In the genomic region with DNA sequence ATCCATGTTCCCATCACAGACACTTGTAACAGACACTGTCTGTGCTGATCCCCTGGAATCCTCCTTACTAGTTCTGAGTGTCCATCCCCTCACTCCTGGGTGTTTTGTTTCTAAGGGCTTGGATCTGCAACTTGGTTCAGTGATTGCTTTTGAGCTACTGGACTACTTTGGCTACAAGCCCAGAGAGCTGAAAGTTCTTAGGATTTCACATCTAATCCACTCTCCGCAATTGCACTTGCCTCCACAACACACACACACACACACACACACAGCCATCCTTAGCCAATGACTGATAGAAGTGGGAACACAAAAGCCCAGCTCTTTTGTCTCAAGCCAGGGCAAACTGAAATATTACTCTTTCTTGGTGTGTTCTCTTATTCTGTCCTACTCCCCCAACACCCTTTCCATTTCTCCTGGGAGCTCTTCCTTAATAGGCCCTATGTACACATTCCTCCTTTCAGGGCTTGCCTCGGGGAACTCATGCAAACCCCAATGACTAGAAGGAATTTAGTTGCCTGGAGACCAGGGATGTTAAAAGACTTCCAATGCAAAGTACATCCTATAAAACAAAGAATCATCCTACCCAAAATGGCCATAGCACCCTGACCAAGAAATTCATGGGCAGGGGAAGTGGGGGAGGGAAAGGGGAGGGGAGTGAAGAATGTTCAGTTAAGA, we compare ENCODE assay signal across 20 cellular contexts.
"Had no signal": no experiment of that assay in that cellular context is flagged by ENCODE, and none has a peak within 500 bp of the region (broad histone marks: within the 10 kb centered on the region; RNA-seq: fewer than 3 reads in every experiment).

No MANE protein-coding gene starts in this region.

- H3K4me3 Mint-ChIP-seq: activated CD4-positive, alpha-beta T cell treated with anti-CD3 and anti-CD28 coated beads, Interleukin-2, amount 10 ng/mL, durations not matched to agents 7 days and 5 days; activated CD8-positive, alpha-beta T cell treated with anti-CD3 and anti-CD28 coated beads, Interleukin-2, amount 10 ng/mL, durations not matched to agents 7 days and 5 days; activated naive CD4-positive, alpha-beta T cell treated with anti-CD3 and anti-CD28 coated beads, Interleukin-2, amount 50 U/mL, for 24 hours; central memory CD8-positive, alpha-beta T cell; mesothelial cell of epicardium; naive thymus-derived CD8-positive, alpha-beta T cell; stimulated activated naive CD8-positive, alpha-beta T cell treated with anti-CD3 and anti-CD28 coated beads, Interleukin-15, Interleukin-2, amounts not matched to agents 100 ng/mL and 50 ng/mL, for 24 hours had no signal

- DNase-seq: activated CD4-positive, alpha-beta T cell treated with anti-CD3 and anti-CD28 coated beads, Interleukin-2, amount 10 ng/mL, durations not matched to agents 7 days and 5 days; activated CD4-positive, CD25-positive, alpha-beta regulatory T cell treated with anti-CD3 and anti-CD28 coated beads, Interleukin-2, amount 50 U/mL, for 72 hours; activated CD8-positive, alpha-beta T cell treated with anti-CD3 and anti-CD28 coated beads, Interleukin-2, amount 10 ng/mL, durations not matched to agents 7 days and 5 days; activated gamma-delta T cell treated with Interleukin-2 at 50 U/mL for 16 hours; effector memory CD4-positive, alpha-beta T cell; head of caudate nucleus; hypothalamus; left lung; naive thymus-derived CD8-positive, alpha-beta T cell; right cardiac atrium; stimulated activated CD4-positive, alpha-beta T cell treated with anti-CD3 and anti-CD28 coated beads, Interleukin-1b, Interleukin-23, amount 100 ng/mL, for 48 hours; substantia nigra; T-helper 2 cell; upper lobe of right lung had no signal

- ATAC-seq: activated CD8-positive, alpha-beta T cell treated with anti-CD3 and anti-CD28 coated beads, Interleukin-2, amount 10 ng/mL, durations not matched to agents 7 days and 5 days; gastroesophageal sphincter; left lung; naive thymus-derived CD8-positive, alpha-beta T cell; right cardiac atrium; upper lobe of right lung had no signal

- H3K4me1 Mint-ChIP-seq: activated CD4-positive, alpha-beta T cell treated with anti-CD3 and anti-CD28 coated beads, Interleukin-2, amount 10 ng/mL, durations not matched to agents 7 days and 5 days; activated naive CD4-positive, alpha-beta T cell treated with anti-CD3 and anti-CD28 coated beads, Interleukin-2, amount 50 U/mL, for 24 hours; central memory CD8-positive, alpha-beta T cell; naive thymus-derived CD8-positive, alpha-beta T cell had no signal

- H3K9me3 Mint-ChIP-seq: activated CD4-positive, alpha-beta T cell treated with anti-CD3 and anti-CD28 coated beads, Interleukin-2, amount 10 ng/mL, durations not matched to agents 7 days and 5 days; activated naive CD4-positive, alpha-beta T cell treated with anti-CD3 and anti-CD28 coated beads, Interleukin-2, amount 50 U/mL, for 24 hours; mesothelial cell of epicardium; naive thymus-derived CD8-positive, alpha-beta T cell; stimulated activated naive CD8-positive, alpha-beta T cell treated with anti-CD3 and anti-CD28 coated beads, Interleukin-15, Interleukin-2, amounts not matched to agents 100 ng/mL and 50 ng/mL, for 24 hours had no signal

- H3K27ac Mint-ChIP-seq: activated CD4-positive, alpha-beta T cell treated with anti-CD3 and anti-CD28 coated beads, Interleukin-2, amount 10 ng/mL, durations not matched to agents 7 days and 5 days; activated CD8-positive, alpha-beta T cell treated with anti-CD3 and anti-CD28 coated beads, Interleukin-2, amount 10 ng/mL, durations not matched to agents 7 days and 5 days; activated naive CD4-positive, alpha-beta T cell treated with anti-CD3 and anti-CD28 coated beads, Interleukin-2, amount 50 U/mL, for 24 hours; mesothelial cell of epicardium; naive thymus-derived CD8-positive, alpha-beta T cell; progenitor cell of endocrine pancreas; stimulated activated naive CD8-positive, alpha-beta T cell treated with anti-CD3 and anti-CD28 coated beads, Interleukin-15, Interleukin-2, amounts not matched to agents 100 ng/mL and 50 ng/mL, for 24 hours had no signal

- H3K36me3 Mint-ChIP-seq: activated naive CD4-positive, alpha-beta T cell treated with anti-CD3 and anti-CD28 coated beads, Interleukin-2, amount 50 U/mL, for 24 hours; mesothelial cell of epicardium; naive thymus-derived CD8-positive, alpha-beta T cell had no signal

- H3K27me3 Mint-ChIP-seq: activated CD4-positive, alpha-beta T cell treated with anti-CD3 and anti-CD28 coated beads, Interleukin-2, amount 10 ng/mL, durations not matched to agents 7 days and 5 days; activated naive CD4-positive, alpha-beta T cell treated with anti-CD3 and anti-CD28 coated beads, Interleukin-2, amount 50 U/mL, for 24 hours; central memory CD8-positive, alpha-beta T cell; naive thymus-derived CD8-positive, alpha-beta T cell; stimulated activated naive CD8-positive, alpha-beta T cell treated with anti-CD3 and anti-CD28 coated beads, Interleukin-15, Interleukin-2, amounts not matched to agents 100 ng/mL and 50 ng/mL, for 24 hours had no signal
